Comparison of ENCODE assay signal across 8 cellular contexts in the genomic region with DNA sequence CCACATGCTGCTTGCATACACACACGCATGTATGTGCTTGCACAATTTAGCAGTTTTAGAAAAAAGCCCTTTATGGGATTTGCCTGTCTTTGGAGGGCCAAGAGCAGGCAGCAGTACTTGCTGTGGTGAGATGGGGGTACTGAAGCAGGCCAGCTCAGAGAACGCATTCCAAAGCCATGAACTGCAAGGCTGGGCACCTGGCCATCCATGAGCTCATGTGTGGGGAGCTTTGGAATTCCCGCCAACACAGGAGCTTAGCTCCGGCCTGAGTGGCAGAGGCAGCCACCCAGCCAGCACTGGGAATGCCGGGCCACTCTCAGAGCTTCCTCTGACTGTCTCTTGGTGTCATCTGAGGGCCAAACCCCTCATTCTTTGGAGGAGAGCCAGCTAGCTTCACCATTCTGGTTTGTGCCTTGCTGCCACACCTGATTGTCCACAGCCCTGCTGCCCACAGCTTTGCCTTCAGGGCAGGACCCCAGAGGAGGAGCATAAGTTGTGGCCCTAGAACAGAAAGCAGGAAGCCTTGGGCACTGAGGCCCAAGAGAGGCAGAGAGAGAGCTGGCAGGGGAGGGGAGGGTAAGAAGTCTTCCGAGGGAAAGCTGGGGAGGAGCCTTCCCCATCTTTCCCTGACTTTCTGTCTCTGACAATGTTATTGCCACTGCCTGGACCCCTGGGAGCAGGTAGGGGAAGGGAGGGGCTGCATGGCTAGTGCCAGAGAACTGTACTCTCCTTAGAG.
DNase-seq lines count a peak whose midpoint lies in the region; ATAC-seq and TF ChIP-seq lines count a peak whose summit lies in the region.

No MANE protein-coding gene starts in this region.

- no peaks in the 10 kb centered on the region for H3K36me3 Mint-ChIP-seq in endothelial cell (ENCODE audit: low read depth, unreplicated experiment)
- H3K36me3 Mint-ChIP-seq in activated CD4-positive, alpha-beta memory T cell treated with anti-CD3 and anti-CD28 coated beads, Interleukin-2, amount 10 ng/mL, durations not matched to agents 7 days and 5 days (ENCODE audit: low read depth) = no peaks in the 10 kb centered on the region

- no peak overlapping the region for H3K27ac Mint-ChIP-seq in endothelial cell (ENCODE audit: unreplicated experiment)
- H3K27ac Mint-ChIP-seq in activated CD4-positive, alpha-beta memory T cell treated with anti-CD3 and anti-CD28 coated beads, Interleukin-2, amount 10 ng/mL, durations not matched to agents 7 days and 5 days = no peak overlapping the region

- peak overlapping the region; percentile 42 for H3K4me3 Mint-ChIP-seq in endothelial cell (ENCODE audit: unreplicated experiment)
- H3K4me3 Mint-ChIP-seq in activated CD4-positive, alpha-beta memory T cell treated with anti-CD3 and anti-CD28 coated beads, Interleukin-2, amount 10 ng/mL, durations not matched to agents 7 days and 5 days = no peak overlapping the region

- H3K9me3 Mint-ChIP-seq in endothelial cell (ENCODE audit: unreplicated experiment) = no peaks in the 10 kb centered on the region
- H3K9me3 Mint-ChIP-seq in activated CD4-positive, alpha-beta memory T cell treated with anti-CD3 and anti-CD28 coated beads, Interleukin-2, amount 10 ng/mL, durations not matched to agents 7 days and 5 days = no peaks in the 10 kb centered on the region

- POLR2A ChIA-PET in AG04450 (lab: Yijun Ruan, JAX) = interaction anchor here (0.6 to 1.2 kb wide), 2 partner anchors 108 to 326 kb away, joined by 3 to 4 read pairs; no protein-coding TSS in a partner anchor
- POLR2A ChIA-PET in activated CD4-positive, alpha-beta memory T cell treated with anti-CD3 and anti-CD28 coated beads, Interleukin-2, amount 10 ng/mL, durations not matched to agents 7 days and 5 days (lab: Charles Lee) = no interaction called here

- ATAC-seq in GM18909 (IDR thresholded peaks at IDR 0.05; ENCODE audit: poor library complexity, unreplicated experiment) = no peak

- no peak overlapping the region for H3K4me3 ChIP-seq in AG04450 (ENCODE audit: low read depth, low read length)

- peaks cover 10% of the 10 kb centered on the region for H3K27me3 Mint-ChIP-seq in endothelial cell (ENCODE audit: unreplicated experiment)
- H3K27me3 Mint-ChIP-seq in activated CD4-positive, alpha-beta memory T cell treated with anti-CD3 and anti-CD28 coated beads, Interleukin-2, amount 10 ng/mL, durations not matched to agents 7 days and 5 days = peaks cover 77% of the 10 kb centered on the region

- CTCF ChIA-PET in AG04450 (lab: Charles Lee) = interaction anchor here (0.6 to 1.0 kb wide), 4 partner anchors 43 to 680 kb away, joined by 3 to 4 read pairs (median 4); no protein-coding TSS in a partner anchor
- CTCF ChIA-PET in activated CD4-positive, alpha-beta memory T cell treated with anti-CD3 and anti-CD28 coated beads, Interleukin-2, amount 10 ng/mL, durations not matched to agents 7 days and 5 days (lab: Charles Lee) = no interaction called here

- H3K4me1 Mint-ChIP-seq in endothelial cell (ENCODE audit: unreplicated experiment) = peaks cover 11% of the 10 kb centered on the region
- no peaks in the 10 kb centered on the region for H3K4me1 Mint-ChIP-seq in activated CD4-positive, alpha-beta memory T cell treated with anti-CD3 and anti-CD28 coated beads, Interleukin-2, amount 10 ng/mL, durations not matched to agents 7 days and 5 days

- H3K9me3 ChIP-seq in AG04450 (ENCODE audit: control insufficient read depth, insufficient read depth, low read length) = no peaks in the 10 kb centered on the region; the same call in 1 of the 2 replicates

- peaks cover 51% of the 10 kb centered on the region for H3K27me3 ChIP-seq in AG04450 (ENCODE audit: control insufficient read depth, insufficient read depth, low read length)

- peak; percentile 52 for TF ChIP-seq CTCF in AG04450 (IDR thresholded peaks at IDR 0.05; ENCODE audit: low read depth, low read length)
- TF ChIP-seq CTCF in endothelial cell (IDR thresholded peaks at IDR 0.05; ENCODE audit: unreplicated experiment) = no peak

- peak overlapping the region; percentile 11 for H3K27ac ChIP-seq in AG04450 (ENCODE audit: low read depth, low read length)

- DNase-seq in AG04450 (ENCODE audit: low read depth, low spot score) = peak; percentile 96
- peak; percentile 80 for DNase-seq in NCI-H2196 treated with DMSO at 0.1 percent for 48 hours (lab: John Stamatoyannopoulos, UW; ENCODE audit: unreplicated experiment)
- no peak for DNase-seq in endothelial cell (ENCODE audit: low spot score)
- peak; percentile 45 for DNase-seq in middle frontal gyrus (ENCODE audit: extremely low spot score, low spot score)
- DNase-seq in activated CD4-positive, alpha-beta memory T cell treated with anti-CD3 and anti-CD28 coated beads, Interleukin-2, amount 10 ng/mL, durations not matched to agents 7 days and 5 days = no peak
- DNase-seq in NCI-H510A (lab: John Stamatoyannopoulos, UW) = no peak
- DNase-seq in NCI-H146 treated with DMSO at 0.1 percent for 48 hours (lab: John Stamatoyannopoulos, UW; ENCODE audit: unreplicated experiment) = no peak

Comparison
In these comparisons a context has a peak if more than half of its experiments do, and no peak if none do; other contexts are left out.
1. DNase-seq: peak in AG04450 (single experiment), NCI-H2196 treated with DMSO at 0.1 percent for 48 hours (single experiment) and middle frontal gyrus (single experiment); none in endothelial cell (single experiment), activated CD4-positive, alpha-beta memory T cell treated with anti-CD3 and anti-CD28 coated beads, Interleukin-2, amount 10 ng/mL, durations not matched to agents 7 days and 5 days (single experiment), NCI-H510A (single experiment) and NCI-H146 treated with DMSO at 0.1 percent for 48 hours (single experiment).